In the genomic region with DNA sequence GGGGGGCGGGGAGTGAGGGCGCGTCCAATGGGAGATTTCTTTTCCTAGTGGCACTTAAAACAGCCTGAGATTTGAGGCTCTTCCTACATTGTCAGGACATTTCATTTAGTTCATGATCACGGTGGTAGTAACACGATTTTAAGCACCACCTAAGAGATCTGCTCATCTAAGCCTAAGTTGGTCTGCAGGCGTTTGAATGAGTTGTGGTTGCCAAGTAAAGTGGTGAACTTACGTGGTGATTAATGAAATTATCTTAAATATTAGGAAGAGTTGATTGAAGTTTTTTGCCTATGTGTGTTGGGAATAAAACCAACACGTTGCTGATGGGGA, we compare ENCODE assay signal across 8 cellular contexts. TPM values are rescaled to one million over a fixed set of nuclear protein-coding genes. Genes with fewer than 3 reads are reported as not detected.
DNase-seq lines count a peak whose midpoint lies in the region; ATAC-seq and TF ChIP-seq lines count a peak whose summit lies in the region.

No MANE protein-coding gene starts in this region.

- TF ChIP-seq CTCF in astrocyte of the cerebellum (IDR thresholded peaks at IDR 0.05; ENCODE audit: low read depth, low read length, missing control alignments), result no peak

- WGBS in urinary bladder, result under 1% methylated on average over 8 of the region's 8 CpGs

- peak overlapping the region; percentile 92 for H3K4me3 Mint-ChIP-seq in activated naive CD4-positive, alpha-beta T cell treated with anti-CD3 and anti-CD28 coated beads, Interleukin-2, amount 50 U/mL, for 24 hours
- H3K4me3 Mint-ChIP-seq in memory B cell, result peak overlapping the region; percentile 95

- H3K4me1 ChIP-seq in urinary bladder (ENCODE audit: insufficient read depth), result no peaks in the 10 kb centered on the region

- H3K27me3 Mint-ChIP-seq in activated naive CD4-positive, alpha-beta T cell treated with anti-CD3 and anti-CD28 coated beads, Interleukin-2, amount 50 U/mL, for 24 hours, result no peaks in the 10 kb centered on the region
- H3K27me3 Mint-ChIP-seq in memory B cell, result no peaks in the 10 kb centered on the region

- in situ Hi-C loops in astrocyte of the cerebellum (cut with HindIII; ENCODE audit: low sequenced_read_pairs), result no loop called here

- H3K9me3 Mint-ChIP-seq in activated naive CD4-positive, alpha-beta T cell treated with anti-CD3 and anti-CD28 coated beads, Interleukin-2, amount 50 U/mL, for 24 hours, result no peaks in the 10 kb centered on the region
- H3K9me3 Mint-ChIP-seq in memory B cell, result no peaks in the 10 kb centered on the region

- H3K36me3 Mint-ChIP-seq in activated naive CD4-positive, alpha-beta T cell treated with anti-CD3 and anti-CD28 coated beads, Interleukin-2, amount 50 U/mL, for 24 hours, result peaks cover 2% of the 10 kb centered on the region
- no peaks in the 10 kb centered on the region for H3K36me3 Mint-ChIP-seq in memory B cell

- DNase-seq in activated naive CD4-positive, alpha-beta T cell treated with anti-CD3 and anti-CD28 coated beads, Interleukin-2, amount 50 U/mL, for 16 hours, result no peak
- DNase-seq in astrocyte of the cerebellum (ENCODE audit: low read depth) (no peak), memory B cell (ENCODE audit: low spot score in 2 of 2) (no peak), retina (no peak), glomerular visceral epithelial cell (ENCODE audit: extremely low spot score) (no peak), substantia nigra (lab: John Stamatoyannopoulos, UW) (no peak)

- H3K27ac Mint-ChIP-seq in activated naive CD4-positive, alpha-beta T cell treated with anti-CD3 and anti-CD28 coated beads, Interleukin-2, amount 50 U/mL, for 24 hours, result peak overlapping the region; percentile 88
- H3K27ac Mint-ChIP-seq in memory B cell, result peak overlapping the region; percentile 25

- no peak for ATAC-seq in memory B cell (ENCODE audit: low read depth)

- peaks cover 42% of the 10 kb centered on the region for H3K4me1 Mint-ChIP-seq in activated naive CD4-positive, alpha-beta T cell treated with anti-CD3 and anti-CD28 coated beads, Interleukin-2, amount 50 U/mL, for 24 hours
- H3K4me1 Mint-ChIP-seq in memory B cell, result peaks cover 31% of the 10 kb centered on the region

- H3K27ac ChIP-seq in urinary bladder (ENCODE audit: low read depth) (no peak overlapping the region), substantia nigra (ENCODE audit: low read depth, low read length, poor library complexity, severe bottlenecking) (no peak overlapping the region)

- H3K36me3 ChIP-seq in urinary bladder (ENCODE audit: insufficient read depth), result no peaks in the 10 kb centered on the region

- H3K4me3 ChIP-seq in astrocyte of the cerebellum (ENCODE audit: low read depth, low read length) (peak overlapping the region; percentile 58), urinary bladder (ENCODE audit: low read depth, low read length) (peak overlapping the region; percentile 83)

RNA-seq across cellular contexts. Expression of gene HTT, which starts 1.1 kb away (rescaled TPM):
- total RNA-seq in urinary bladder, result 80.4 TPM
- polyA plus RNA-seq in urinary bladder, result 14.7 TPM

RNA-seq across cellular contexts. Expression of gene HTT-AS, which starts 1.3 kb away (rescaled TPM):
- total RNA-seq in urinary bladder, result not detected
- polyA plus RNA-seq in urinary bladder, result not detected
